ENCODE assay signal across 16 cellular contexts in the genomic region with DNA sequence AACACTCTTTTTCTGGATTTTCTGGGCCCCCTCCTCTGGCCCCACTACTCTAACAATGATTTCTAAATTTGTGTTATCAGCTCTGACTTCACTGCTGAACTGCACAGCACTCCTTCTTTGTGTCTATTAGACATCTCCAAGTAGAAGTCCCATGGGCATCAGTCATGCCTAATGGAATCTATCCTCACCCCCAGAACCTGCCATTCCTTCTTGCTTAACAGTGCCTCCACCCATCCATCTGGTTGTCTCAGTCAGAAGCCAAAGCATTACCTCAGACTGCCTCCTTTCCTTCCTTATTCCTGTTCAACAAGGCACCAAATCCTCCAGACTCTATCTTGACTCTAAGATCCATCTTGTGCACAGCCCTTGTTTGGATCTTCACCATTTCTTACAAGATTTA. TPM values are rescaled to one million over a fixed set of nuclear protein-coding genes. Genes with fewer than 3 reads are reported as not detected.
A peak's percentile ranks its signal among the peaks of the same experiment; 100 is the strongest.
DNase-seq lines count a peak whose midpoint lies in the region; ATAC-seq and TF ChIP-seq lines count a peak whose summit lies in the region.
"Had no signal": no experiment of that assay in that cellular context is flagged by ENCODE, and none has a peak within 500 bp of the region (broad histone marks: within the 10 kb centered on the region; RNA-seq: fewer than 3 reads in every experiment).

No MANE protein-coding gene starts in this region.

- H3K36me3 Mint-ChIP-seq in endodermal cell (ENCODE audit: low read depth) (no peaks in the 10 kb centered on the region), progenitor cell of endocrine pancreas (ENCODE audit: insufficient read depth) (no peaks in the 10 kb centered on the region)
- H3K36me3 Mint-ChIP-seq: immature natural killer cell, type B pancreatic cell had no signal

- H3K4me1 Mint-ChIP-seq in endodermal cell (peaks cover 2% of the 10 kb centered on the region), progenitor cell of endocrine pancreas (ENCODE audit: low read depth) (peaks cover 2% of the 10 kb centered on the region)
- H3K4me1 Mint-ChIP-seq: immature natural killer cell had no signal

- TF ChIP-seq CTCF in SK-N-SH (IDR thresholded peaks at IDR 0.05) = no peak
- TF ChIP-seq CTCF in heart left ventricle (IDR thresholded peaks at IDR 0.05) = no peak
- no peak for TF ChIP-seq CTCF in endodermal cell (conservative IDR thresholded peaks at IDR 0.05)
- no peak for TF ChIP-seq CTCF in progenitor cell of endocrine pancreas (IDR thresholded peaks at IDR 0.05; ENCODE audit: unreplicated experiment)

- peaks cover 60 to 76% of the 10 kb centered on the region in 2 experiments for H3K36me3 ChIP-seq in SK-N-SH (replicated peaks in 1 of 2; ENCODE audit: control insufficient read depth in 1 of 2, insufficient read depth in 2 of 2, low read length in 1 of 2)
- H3K36me3 ChIP-seq in heart left ventricle = peaks cover 0 to 2% (median 0%) of the 10 kb centered on the region in 9 donors
- no peaks in the 10 kb centered on the region for H3K36me3 ChIP-seq in aorta (ENCODE audit: control insufficient read depth in 1 of 2, insufficient read depth in 2 of 2, low read length in 1 of 2)
- no peaks in the 10 kb centered on the region for H3K36me3 ChIP-seq in endodermal cell (ENCODE audit: control insufficient read depth, insufficient read depth, low read length)
- H3K36me3 ChIP-seq: BLaER1 treated with 17β-estradiol and CSF1 and Interleukin-3, amounts not matched to agents 10 nM and 100 nM had no signal

- H3K9me2 ChIP-seq in SK-N-SH = no peaks in the 10 kb centered on the region

- H2AFZ ChIP-seq in SK-N-SH (ENCODE audit: low read depth) = no peak overlapping the region

- H3K4me2 ChIP-seq in SK-N-SH = no peak overlapping the region

- ATAC-seq in SK-N-SH treated with all-trans-retinoic acid at 6 μM for 48 hours (no peak), heart left ventricle (peak; percentile 36 to 89 (median 83)), aorta (ENCODE audit: low FRiP score) (peak; percentile 37)
- ATAC-seq: activated naive CD8-positive, alpha-beta T cell treated with anti-CD3 and anti-CD28 coated beads, Interleukin-2, amount 50 U/mL, for 24 hours had no signal

- H3K27ac Mint-ChIP-seq in endodermal cell (no peak overlapping the region), progenitor cell of endocrine pancreas (no peak overlapping the region)
- H3K27ac Mint-ChIP-seq: activated CD4-positive, alpha-beta T cell treated with anti-CD3 and anti-CD28 coated beads, Interleukin-2, amount 10 ng/mL, durations not matched to agents 7 days and 5 days; activated naive CD8-positive, alpha-beta T cell treated with anti-CD3 and anti-CD28 coated beads, Interleukin-2, amount 50 U/mL, for 24 hours; immature natural killer cell; type B pancreatic cell had no signal

- H3K9ac ChIP-seq in SK-N-SH (no peak overlapping the region), endodermal cell (ENCODE audit: extremely low read depth, low read length, poor library complexity, severe bottlenecking) (no peak overlapping the region)
- H3K9ac ChIP-seq: BLaER1 treated with 17β-estradiol and CSF1 and Interleukin-3, amounts not matched to agents 10 nM and 100 nM had no signal

- H3K9me3 Mint-ChIP-seq in endodermal cell = no peaks in the 10 kb centered on the region
- H3K9me3 Mint-ChIP-seq in progenitor cell of endocrine pancreas (ENCODE audit: low read depth) = no peaks in the 10 kb centered on the region
- H3K9me3 Mint-ChIP-seq: activated naive CD8-positive, alpha-beta T cell treated with anti-CD3 and anti-CD28 coated beads, Interleukin-2, amount 50 U/mL, for 24 hours; immature natural killer cell; type B pancreatic cell had no signal

- DNase-seq in SK-N-SH = no peak
- peak; percentile 56 for DNase-seq in amniotic epithelial cell (ENCODE audit: low read depth)
- peak in 2 of 5 donors; percentile 32 to 35 for DNase-seq in heart left ventricle
- DNase-seq in aorta = no peak
- DNase-seq in stimulated activated CD4-positive, alpha-beta T cell treated with anti-CD3 and anti-CD28 coated beads, Interleukin-12 subunit alpha, Interleukin-12 subunit beta, amount 100 ng/mL, for 4 hours = no peak
- DNase-seq in endodermal cell = no peak
- DNase-seq in progenitor cell of endocrine pancreas (ENCODE audit: low spot score, unreplicated experiment) = no peak
- DNase-seq: activated CD4-positive, alpha-beta T cell treated with anti-CD3 and anti-CD28 coated beads, Interleukin-2, amount 10 ng/mL, durations not matched to agents 7 days and 5 days; activated naive CD8-positive, alpha-beta T cell treated with anti-CD3 and anti-CD28 coated beads, Interleukin-2, amount 50 U/mL, for 24 hours; Calu3; immature natural killer cell; SIG-M5; stomach had no signal

- H3K9me3 ChIP-seq in SK-N-SH = no peaks in the 10 kb centered on the region
- no peaks in the 10 kb centered on the region for H3K9me3 ChIP-seq in heart left ventricle
- no peaks in the 10 kb centered on the region for H3K9me3 ChIP-seq in aorta (ENCODE audit: control insufficient read depth, low read length)
- no peaks in the 10 kb centered on the region for H3K9me3 ChIP-seq in endodermal cell (ENCODE audit: control insufficient read depth, low read length)
- H3K9me3 ChIP-seq: stomach had no signal

- no peaks in the 10 kb centered on the region for H3K27me3 ChIP-seq in SK-N-SH (ENCODE audit: insufficient read depth)
- no peaks in the 10 kb centered on the region for H3K27me3 ChIP-seq in heart left ventricle
- no peaks in the 10 kb centered on the region for H3K27me3 ChIP-seq in aorta (ENCODE audit: control insufficient read depth in 1 of 2, insufficient read depth in 2 of 2, low read length in 1 of 2)
- H3K27me3 ChIP-seq in endodermal cell (ENCODE audit: control insufficient read depth, insufficient read depth, low read length, poor library complexity, severe bottlenecking) = no peaks in the 10 kb centered on the region
- H3K27me3 ChIP-seq: stomach had no signal

- no peak overlapping the region for H3K4me3 Mint-ChIP-seq in endodermal cell
- H3K4me3 Mint-ChIP-seq in progenitor cell of endocrine pancreas (ENCODE audit: low read depth) = no peak overlapping the region
- H3K4me3 Mint-ChIP-seq: activated CD4-positive, alpha-beta T cell treated with anti-CD3 and anti-CD28 coated beads, Interleukin-2, amount 10 ng/mL, durations not matched to agents 7 days and 5 days; activated naive CD8-positive, alpha-beta T cell treated with anti-CD3 and anti-CD28 coated beads, Interleukin-2, amount 50 U/mL, for 24 hours; immature natural killer cell; type B pancreatic cell had no signal

- TF ChIP-seq POLR2A in heart left ventricle (IDR thresholded peaks at IDR 0.05) = no peak

- H3K27me3 Mint-ChIP-seq in endodermal cell (ENCODE audit: insufficient read depth) (no peaks in the 10 kb centered on the region), progenitor cell of endocrine pancreas (no peaks in the 10 kb centered on the region)

- intact Hi-C loops in heart left ventricle (cut with DNase I) (loop anchor here in 5 of 10 donors (10.0 kb wide), 1 partner anchor 474 kb away; no protein-coding TSS in a partner anchor), aorta (cut with DNase I) (no loop called here)

- CTCF ChIA-PET in SK-N-SH (lab: Yijun Ruan, JAX) = interaction anchor here (1.9 to 2.8 kb wide), 3 partner anchors 9 to 11 kb away, joined by 5 to 12 read pairs (median 8); no protein-coding TSS in a partner anchor

- POLR2A ChIA-PET in SK-N-SH (lab: Yijun Ruan, JAX) = no interaction called here

- H3K27ac ChIP-seq in SK-N-SH (ENCODE audit: low read depth in 2 of 2, low read length in 1 of 2) (no peak overlapping the region), heart left ventricle (peak overlapping the region in 2 of 12 donors; percentile 20 to 49), aorta (ENCODE audit: low read depth in 1 of 2, low read length in 2 of 2) (no peak overlapping the region), endodermal cell (ENCODE audit: low read depth, low read length) (no peak overlapping the region)
- H3K27ac ChIP-seq: BLaER1 treated with 17β-estradiol and CSF1 and Interleukin-3, amounts not matched to agents 10 nM and 100 nM; stomach had no signal

- no peaks in the 10 kb centered on the region; the same call in 1 of the 2 replicates for H3K79me2 ChIP-seq in SK-N-SH (ENCODE audit: insufficient read depth)

- H3K4me1 ChIP-seq in SK-N-SH (ENCODE audit: control insufficient read depth in 1 of 2, insufficient read depth in 2 of 2, low read depth in 1 of 2, low read length in 1 of 2) (peaks cover 7% of the 10 kb centered on the region in 2 experiments; a peak in 3 of 4 replicates), heart left ventricle (peaks cover 0 to 18% (median 8%) of the 10 kb centered on the region in 12 donors), aorta (ENCODE audit: control insufficient read depth in 1 of 2, insufficient read depth in 2 of 2, low read length in 2 of 2) (no peaks in the 10 kb centered on the region), endodermal cell (ENCODE audit: control insufficient read depth, insufficient read depth, low read length) (no peaks in the 10 kb centered on the region)

- peaks cover 18% of the 10 kb centered on the region for H3F3A ChIP-seq in SK-N-SH (replicated peaks; ENCODE audit: insufficient read depth)

- no peak for TF ChIP-seq EP300 in SK-N-SH (IDR thresholded peaks at IDR 0.05; ENCODE audit: borderline replicate concordance in 1 of 2, low read depth in 1 of 2, low read length in 1 of 2)

- TF ChIP-seq RAD21 in SK-N-SH (IDR thresholded peaks at IDR 0.05; ENCODE audit: low read length) = no peak

- H3K4me3 ChIP-seq in SK-N-SH (ENCODE audit: low read depth in 2 of 2, low read length in 1 of 2) = no peak overlapping the region
- no peak overlapping the region for H3K4me3 ChIP-seq in heart left ventricle
- no peak overlapping the region for H3K4me3 ChIP-seq in aorta (ENCODE audit: low read length in 2 of 2)
- H3K4me3 ChIP-seq in endodermal cell (ENCODE audit: low read length) = no peak overlapping the region
- H3K4me3 ChIP-seq: BLaER1 treated with 17β-estradiol and CSF1 and Interleukin-3, amounts not matched to agents 10 nM and 100 nM; stomach had no signal

- no peaks in the 10 kb centered on the region for H4K20me1 ChIP-seq in SK-N-SH (ENCODE audit: insufficient read depth)
- H4K20me1 ChIP-seq: BLaER1 treated with 17β-estradiol and CSF1 and Interleukin-3, amounts not matched to agents 10 nM and 100 nM had no signal

TF ChIP-seq in SK-N-SH treated with all-trans-retinoic acid at 6 μM for 48 hours, 23 proteins besides CTCF, POLR2A, EP300 and RAD21 (continues in another document):
- no peak for TF ChIP-seq PPARA (CRISPR knock-in tag; IDR thresholded peaks at IDR 0.05; ENCODE audit: borderline replicate concordance)

TF ChIP-seq in SK-N-SH, 30 proteins besides CTCF, POLR2A, EP300 and RAD21 (continues in another document):
- no peak for TF ChIP-seq POLR2AphosphoS5 (IDR thresholded peaks at IDR 0.05; ENCODE audit: low read depth, low read length)
- no peak for TF ChIP-seq GABPA (IDR thresholded peaks at IDR 0.05; ENCODE audit: low read depth)

RNA-seq across cellular contexts. Expression of a gene that starts 36.2 kb away (rescaled TPM):
- polyA plus RNA-seq in SK-N-SH (2012; rRNA removed) (61.7 and 96.1 TPM in 2 replicates), heart left ventricle (100 to 1,000 TPM; 112 to 900 TPM), aorta (100 to 1,000 TPM in 1 of 2 donors, 10 to 100 TPM in 1; 69.3 to 105 TPM)
- 90.3 and 92.1 TPM in 2 replicates for polyA plus RNA-seq in SK-N-SH (2012; cell fraction: cytosol; rRNA removed)
- polyA plus RNA-seq in SK-N-SH (2012; cell fraction: nucleus; rRNA removed) = 17.1 and 47.6 TPM in 2 replicates
- total RNA-seq in heart left ventricle (100 to 1,000 TPM; 171 to 456 (median 197) TPM), aorta (100 to 1,000 TPM; 120 to 135 TPM), endodermal cell (100 to 1,000 TPM; 187 to 200 TPM), progenitor cell of endocrine pancreas (129 and 135 TPM in 2 replicates)
- polyA plus RNA-seq in endodermal cell (2013, experiment 1 of 2) = 163 TPM
- polyA plus RNA-seq in endodermal cell (2013, experiment 2 of 2) = 164 TPM
